22 cellular contexts compared by ENCODE assay signal in genomic region chr4:110953898-110954297, GRCh38.
"Had no signal": no experiment of that assay in that cellular context is flagged by ENCODE, and none has a peak within 500 bp of the region (broad histone marks: within the 10 kb centered on the region; RNA-seq: fewer than 3 reads in every experiment).

No MANE protein-coding gene starts in this region.

- H3K4me3 ChIP-seq: colonic mucosa, heart left ventricle, lung, psoas muscle, right lobe of liver, stomach, thoracic aorta, transverse colon had no signal

- H3K27me3 ChIP-seq: colonic mucosa, heart left ventricle, neutrophil, right lobe of liver, stomach, transverse colon had no signal

- H3K27me3 Mint-ChIP-seq: naive thymus-derived CD8-positive, alpha-beta T cell; stimulated activated naive B cell treated with anti-CD40 and anti-IgM and Interleukin-4, amounts not matched to agents 10 μg/mL and 1 μg/mL and 100 μg/mL, for 72 hours had no signal

- H3K4me1 Mint-ChIP-seq: endodermal cell; naive thymus-derived CD8-positive, alpha-beta T cell; stimulated activated naive B cell treated with anti-CD40 and anti-IgM and Interleukin-4, amounts not matched to agents 10 μg/mL and 1 μg/mL and 100 μg/mL, for 72 hours had no signal

- H3K36me3 Mint-ChIP-seq: naive thymus-derived CD8-positive, alpha-beta T cell; stimulated activated naive B cell treated with anti-CD40 and anti-IgM and Interleukin-4, amounts not matched to agents 10 μg/mL and 1 μg/mL and 100 μg/mL, for 72 hours had no signal

- H3K9me3 Mint-ChIP-seq: endodermal cell; stimulated activated naive B cell treated with anti-CD40 and anti-IgM and Interleukin-4, amounts not matched to agents 10 μg/mL and 1 μg/mL and 100 μg/mL, for 72 hours had no signal

- H3K9me3 ChIP-seq: colonic mucosa, heart left ventricle, neutrophil, psoas muscle, right lobe of liver, stomach, thoracic aorta, transverse colon had no signal

- H3K4me3 Mint-ChIP-seq: endodermal cell; naive thymus-derived CD8-positive, alpha-beta T cell; stimulated activated naive B cell treated with anti-CD40 and anti-IgM and Interleukin-4, amounts not matched to agents 10 μg/mL and 1 μg/mL and 100 μg/mL, for 72 hours had no signal

- H3K36me3 ChIP-seq: colonic mucosa, heart left ventricle, neutrophil, right lobe of liver, stomach, thoracic aorta, transverse colon had no signal

- H3K27ac ChIP-seq: colonic mucosa, heart left ventricle, neutrophil, psoas muscle, right lobe of liver, stomach, thoracic aorta, transverse colon had no signal

- H3K27ac Mint-ChIP-seq: endodermal cell; naive thymus-derived CD8-positive, alpha-beta T cell; stimulated activated naive B cell treated with anti-CD40 and anti-IgM and Interleukin-4, amounts not matched to agents 10 μg/mL and 1 μg/mL and 100 μg/mL, for 72 hours had no signal

- DNase-seq: colonic mucosa; dermis blood vessel endothelial cell; endodermal cell; erythroblast; foreskin melanocyte; heart left ventricle; islet precursor cell; left ventricle myocardium superior; mesenchymal stem cell; naive thymus-derived CD8-positive, alpha-beta T cell; psoas muscle; retina; right lobe of liver; stimulated activated CD4-positive, alpha-beta T cell treated with anti-CD3 and anti-CD28 coated beads, Interleukin-2, amount 100 ng/mL, for 24 hours; stimulated activated CD4-positive, alpha-beta T cell treated with anti-CD3 and anti-CD28 coated beads, Interleukin-4, amount 100 ng/mL, for 4 hours; stimulated activated naive B cell treated with anti-CD40 and anti-IgM and Interleukin-4, amounts not matched to agents 10 μg/mL and 1 μg/mL and 100 μg/mL, for 72 hours; stomach; substantia nigra; transverse colon had no signal

- H3K4me1 ChIP-seq: colonic mucosa, heart left ventricle, psoas muscle, right lobe of liver, stomach, transverse colon had no signal
